9 cellular contexts compared by ENCODE assay signal in genomic region chr14:94656043-94656442, GRCh38. TPM values are rescaled to one million over a fixed set of nuclear protein-coding genes. Genes with fewer than 3 reads are reported as not detected.
"Had no signal": no experiment of that assay in that cellular context is flagged by ENCODE, and none has a peak within 500 bp of the region (broad histone marks: within the 10 kb centered on the region; RNA-seq: fewer than 3 reads in every experiment).

No MANE protein-coding gene starts in this region.

- H2AFZ ChIP-seq: GM23248 had no signal

- H3K27me3 Mint-ChIP-seq: IgD-negative memory B cell had no signal

- FAIRE-seq: HTR-8/SVneo had no signal

- H3K9me3 ChIP-seq: HAP-1 had no signal

- H3K36me3 ChIP-seq: HAP-1 had no signal

- H3K27ac Mint-ChIP-seq: HFFc6, IgD-negative memory B cell had no signal

- DNase-seq: GM23248, GOT3, H7, HFFc6, KBM-7 had no signal

- ATAC-seq: HCT116 had no signal

- H3K4me3 ChIP-seq: GM23248, HAP-1 had no signal

- H3K4me1 Mint-ChIP-seq: IgD-negative memory B cell had no signal

- H3K4me1 ChIP-seq: HAP-1 had no signal

- H3K9ac ChIP-seq: GM23248 had no signal

- H3K36me3 Mint-ChIP-seq: IgD-negative memory B cell had no signal

- H3K4me3 Mint-ChIP-seq: HFFc6 had no signal

- H3K27ac ChIP-seq: GM23248 had no signal

RNA-seq across cellular contexts. Expression of gene SERPINA3, which starts 43.9 kb away (rescaled TPM):
- total RNA-seq: H7, HFFc6 had no signal
- polyA plus RNA-seq: IgD-negative memory B cell had no signal
